Comparison of ENCODE assay signal across 8 cellular contexts in the genomic region with DNA sequence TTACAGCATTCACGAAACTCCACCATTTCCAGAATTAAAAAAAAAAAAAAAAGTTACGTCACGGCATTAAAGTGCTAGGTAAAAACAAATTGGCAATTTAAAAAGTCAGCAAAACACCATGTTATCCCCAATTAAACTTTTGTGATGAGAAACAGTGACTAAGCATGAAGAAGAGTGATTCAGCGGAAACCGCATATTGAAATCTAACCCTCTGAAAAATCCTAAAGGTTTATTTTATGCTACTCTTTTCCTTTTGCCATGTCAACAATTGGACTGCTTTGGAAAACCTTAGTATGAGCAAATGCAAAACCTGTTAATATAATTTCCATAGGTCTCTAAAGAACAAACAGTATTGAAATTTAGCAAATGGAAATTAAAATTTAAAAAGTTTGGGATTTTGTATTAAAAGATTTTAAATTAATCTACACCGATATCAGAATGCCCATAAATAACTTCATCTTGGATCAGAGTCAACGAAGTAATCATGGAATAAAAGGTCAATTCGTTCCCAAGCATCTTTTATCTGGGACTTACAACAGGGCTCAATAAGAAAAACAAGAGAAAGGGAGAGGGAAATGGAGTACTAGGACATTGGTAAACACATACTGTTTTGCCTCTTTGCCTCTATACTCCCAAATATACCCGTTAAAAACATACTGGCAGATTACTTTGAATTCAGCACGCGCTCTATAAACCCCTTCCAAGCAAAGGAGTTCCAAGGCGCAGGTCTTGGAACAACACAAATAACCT. TPM values are rescaled to one million over a fixed set of nuclear protein-coding genes. Genes with fewer than 3 reads are reported as not detected.
DNase-seq lines count a peak whose midpoint lies in the region; ATAC-seq and TF ChIP-seq lines count a peak whose summit lies in the region.

No MANE protein-coding gene starts in this region.

- POLR2A ChIA-PET in CD8-positive, alpha-beta T cell (lab: Charles Lee), result interaction anchor here (0.7 to 3.4 kb wide), 2 partner anchors 78 to 1385 kb away, joined by 4 to 37 read pairs; a partner anchor contains a TSS
- POLR2A ChIA-PET in Panc1 (lab: Charles Lee), result interaction anchor here (0.7 kb wide), 1 partner anchor 77 kb away, joined by 3 read pairs; no protein-coding TSS in a partner anchor

- intact Hi-C loops in CD8-positive, alpha-beta T cell (cut with DNase I, micrococcal nuclease), result loop anchor here (1.0 to 10.0 kb wide), 7 partner anchors 78 to 1719 kb away; a partner anchor contains a TSS
- intact Hi-C loops in Panc1 (cut with micrococcal nuclease; ENCODE audit: unreplicated experiment), result loop anchor here (2.0 kb wide), 1 partner anchor 79 kb away; a partner anchor contains a TSS

- peak overlapping the region; percentile 84 to 86 for H3K9ac ChIP-seq in mucosa of rectum (ENCODE audit: low read depth in 1 of 2, low read length in 2 of 2)

- CTCF ChIA-PET in CD8-positive, alpha-beta T cell (lab: Charles Lee), result interaction anchor here (0.6 kb wide), 1 partner anchor 256 kb away, joined by 3 read pairs; no protein-coding TSS in a partner anchor
- CTCF ChIA-PET in Panc1 (lab: Charles Lee), result no interaction called here

- peaks cover 51% of the 10 kb centered on the region for H3K4me1 Mint-ChIP-seq in CD8-positive, alpha-beta T cell (ENCODE audit: low read depth)

- no peaks in the 10 kb centered on the region for H3K9me3 Mint-ChIP-seq in CD8-positive, alpha-beta T cell

- no peak for ATAC-seq in CD8-positive, alpha-beta T cell
- peak; percentile 4 for ATAC-seq in Panc1
- no peak for ATAC-seq in HG02840 (IDR thresholded peaks at IDR 0.05; ENCODE audit: low FRiP score, unreplicated experiment)
- ATAC-seq in GM19463 (IDR thresholded peaks at IDR 0.05; ENCODE audit: unreplicated experiment), result no peak

- H3K36me3 Mint-ChIP-seq in CD8-positive, alpha-beta T cell, result peaks cover 4% of the 10 kb centered on the region

- in situ Hi-C loops in Panc1 (cut with HindIII; ENCODE audit: low pct_unique_long_range_greater_than_20kb, low sequenced_read_pairs), result no loop called here

- H3K4me1 ChIP-seq in CD8-positive, alpha-beta T cell (ENCODE audit: insufficient read depth, low read length), result peaks cover 32% of the 10 kb centered on the region
- H3K4me1 ChIP-seq in Panc1 (ENCODE audit: control insufficient read depth, insufficient read depth, low read length), result peaks cover 19% of the 10 kb centered on the region; the same call in 1 of the 2 replicates
- H3K4me1 ChIP-seq in mucosa of rectum (ENCODE audit: control insufficient read depth in 2 of 2, insufficient read depth in 2 of 2, low read length in 2 of 2), result peaks cover 11 to 19% of the 10 kb centered on the region in 2 donors

- peak overlapping the region; percentile 80 for H3K4me3 ChIP-seq in CD8-positive, alpha-beta T cell (ENCODE audit: low read depth, low read length)
- H3K4me3 ChIP-seq in H7 (ENCODE audit: insufficient read depth, low read depth, low read length), result peak overlapping the region; percentile 77
- H3K4me3 ChIP-seq in Panc1 (ENCODE audit: low read depth in 2 of 2, low read length in 2 of 2), result peak overlapping the region; percentile 80 to 91
- peak overlapping the region; percentile 73 to 83 for H3K4me3 ChIP-seq in mucosa of rectum (ENCODE audit: low read length in 2 of 2)

- H3K4me3 Mint-ChIP-seq in CD8-positive, alpha-beta T cell, result peak overlapping the region; percentile 85

- DNase-seq in CD8-positive, alpha-beta T cell, result no peak
- DNase-seq in H7 (no peak), Panc1 (ENCODE audit: low read depth, low spot score) (peak; percentile 20), dermis microvascular lymphatic vessel endothelial cell (ENCODE audit: low read depth in 2 of 2) (peak; percentile 60 to 77), T-helper 9 cell (no peak)

- TSS peak; percentile 69 for BruUV-seq in Panc1 (replicated peaks; lab: Mats Ljungman, UMichigan)

- TF ChIP-seq CTCF in CD8-positive, alpha-beta T cell (IDR thresholded peaks at IDR 0.05), result no peak
- no peak for TF ChIP-seq CTCF in Panc1 (IDR thresholded peaks at IDR 0.05)

- H3K27me3 Mint-ChIP-seq in CD8-positive, alpha-beta T cell (ENCODE audit: low read depth), result no peaks in the 10 kb centered on the region

- peak overlapping the region; percentile 58 for H3K27ac ChIP-seq in CD8-positive, alpha-beta T cell (ENCODE audit: low read depth, low read length)
- H3K27ac ChIP-seq in Panc1 (ENCODE audit: low read length), result peak overlapping the region; percentile 95
- H3K27ac ChIP-seq in mucosa of rectum (ENCODE audit: low read depth in 2 of 2, low read length in 2 of 2), result peak overlapping the region; percentile 88 to 92

- peak overlapping the region; percentile 58 for H3K27ac Mint-ChIP-seq in CD8-positive, alpha-beta T cell

- no peaks in the 10 kb centered on the region for H3K27me3 ChIP-seq in CD8-positive, alpha-beta T cell (ENCODE audit: insufficient read depth, low read length)
- H3K27me3 ChIP-seq in H7 (ENCODE audit: control insufficient read depth, insufficient read depth, low read length), result no peaks in the 10 kb centered on the region
- H3K27me3 ChIP-seq in Panc1 (ENCODE audit: control insufficient read depth, insufficient read depth, low read length), result no peaks in the 10 kb centered on the region
- no peaks in the 10 kb centered on the region for H3K27me3 ChIP-seq in mucosa of rectum (ENCODE audit: control insufficient read depth in 2 of 2, insufficient read depth in 2 of 2, low read length in 2 of 2)

- H3K9me3 ChIP-seq in CD8-positive, alpha-beta T cell (ENCODE audit: low read length), result no peaks in the 10 kb centered on the region
- H3K9me3 ChIP-seq in Panc1 (ENCODE audit: control insufficient read depth, insufficient read depth, low read depth, low read length) (no peaks in the 10 kb centered on the region), mucosa of rectum (ENCODE audit: control insufficient read depth in 2 of 2, low read length in 2 of 2) (no peaks in the 10 kb centered on the region)

- H3K36me3 ChIP-seq in CD8-positive, alpha-beta T cell (ENCODE audit: insufficient read depth, low read length), result no peaks in the 10 kb centered on the region
- H3K36me3 ChIP-seq in H7 (replicated peaks; ENCODE audit: control insufficient read depth, insufficient read depth, low read length) (no peaks in the 10 kb centered on the region), Panc1 (ENCODE audit: control insufficient read depth, insufficient read depth, low read length) (peaks cover 5% of the 10 kb centered on the region; the same call in 1 of the 2 replicates), mucosa of rectum (ENCODE audit: control insufficient read depth in 2 of 2, insufficient read depth in 2 of 2, low read length in 2 of 2) (no peaks in the 10 kb centered on the region)

RNA-seq across cellular contexts. Expression of a gene that starts 1.1 kb away (rescaled TPM):
- 1 to 10 TPM; 1.5 to 1.7 TPM for total RNA-seq in CD8-positive, alpha-beta T cell
- 8.3 and 9.0 TPM in 2 replicates for total RNA-seq in H7 (2014; rRNA removed; shearing (Covaris generic))
- 9.5 TPM for total RNA-seq in Panc1 (2021; ENCODE audit: unreplicated experiment)
- 3.4 TPM for polyA plus RNA-seq in Panc1 (2012; ENCODE audit: insufficient read length)
- 11.4 and 11.6 TPM in 2 replicates for total RNA-seq in dermis microvascular lymphatic vessel endothelial cell

Comparison
In these comparisons a context has a peak if more than half of its experiments do, and no peak if none do; other contexts are left out.
1. DNase-seq: peak in Panc1 (single experiment) and dermis microvascular lymphatic vessel endothelial cell (2 of 2); none in CD8-positive, alpha-beta T cell (0 of 7), H7 (single experiment) and T-helper 9 cell (single experiment).
2. Peak in every context shown above with its lines, with median percentiles within 50 percentile points of each other: H3K27ac ChIP-seq and H3K4me3 ChIP-seq.